ENCODE assay signal across 9 cellular contexts in genomic region chr19:45130888-45131615, GRCh38. TPM values are rescaled to one million over a fixed set of nuclear protein-coding genes. Genes with fewer than 3 reads are reported as not detected.
DNase-seq lines count a peak whose midpoint lies in the region; ATAC-seq, FAIRE-seq and TF ChIP-seq lines count a peak whose summit lies in the region.
"Had no signal": no experiment of that assay in that cellular context is flagged by ENCODE, and none has a peak within 500 bp of the region (broad histone marks: within the 10 kb centered on the region; RNA-seq: fewer than 3 reads in every experiment).

No MANE protein-coding gene starts in this region.

- H4K20me1 ChIP-seq in HepG2 (ENCODE audit: insufficient read depth, low read length) = peaks cover 12% of the 10 kb centered on the region; the same call in 1 of the 2 replicates

- TF ChIP-seq RAD21 in HepG2 (CRISPR knock-in tag; IDR thresholded peaks at IDR 0.05) = peak; percentile 83

- H3K4me1 ChIP-seq in HepG2 (ENCODE audit: insufficient read depth, low read length) (peaks cover 42% of the 10 kb centered on the region), tibial artery (peaks cover 0 to 3% (median 0%) of the 10 kb centered on the region in 4 donors), transverse colon (no peaks in the 10 kb centered on the region)

- H3K27ac ChIP-seq in HepG2 (ENCODE audit: extremely low read length, insufficient read depth, low read length) = no peak overlapping the region
- no peak overlapping the region for H3K27ac ChIP-seq in tibial artery
- no peak overlapping the region for H3K27ac ChIP-seq in transverse colon
- H3K27ac ChIP-seq: HL-60 had no signal

- BruUV-seq in HepG2 (replicated peaks; lab: Mats Ljungman, UMichigan) = no TSS peak

- intact Hi-C loops in HepG2 (cut with micrococcal nuclease; ENCODE audit: unreplicated experiment) = no loop called here
- intact Hi-C loops in tibial artery (cut with DNase I; ENCODE audit: low total_unique reads) = no loop called here
- intact Hi-C loops in transverse colon (cut with DNase I; ENCODE audit: low total_unique reads) = no loop called here

- peak; percentile 91 for DNase-seq in DMS53 treated with DMSO at 0.1 percent for 48 hours (lab: John Stamatoyannopoulos, UW; ENCODE audit: unreplicated experiment)
- DNase-seq in LNCaP clone FGC (ENCODE audit: low read depth) = no peak
- DNase-seq in SK-MEL-5 (ENCODE audit: low read depth, low spot score) = peak; percentile 23
- DNase-seq in HepG2 (ENCODE audit: low spot score) = peak; percentile 73
- DNase-seq in tibial artery = no peak
- no peak for DNase-seq in activated CD8-positive, alpha-beta memory T cell treated with anti-CD3 and anti-CD28 coated beads, Interleukin-2, amount 50 U/mL, for 4 hours
- no peak for DNase-seq in NOMO-1 (lab: John Stamatoyannopoulos, UW; ENCODE audit: unreplicated experiment in 2 of 2)
- DNase-seq in transverse colon = no peak

- TF ChIP-seq POLR2A in HepG2 (IDR thresholded peaks at IDR 0.05; ENCODE audit: insufficient read depth in 1 of 2, low read depth in 2 of 2, low read length in 2 of 2) = no peak
- no peak for TF ChIP-seq POLR2A in transverse colon (IDR thresholded peaks at IDR 0.05)

- WGBS in HepG2 (ENCODE audit: low lambda C conversion rate) = 66% methylated on average over 10 of the region's 13 CpGs
- WGBS in transverse colon (ENCODE audit: low coverage in 1 of 2), 2 donors = 46% methylated on average over 13 of the region's 13 CpGs; no CpG with 5 or more reads in 1 of the 2 donors

- H3K4me2 ChIP-seq in HepG2 (ENCODE audit: low read depth, low read length) = no peak overlapping the region

- peaks cover 42% of the 10 kb centered on the region for H3K79me2 ChIP-seq in HepG2 (ENCODE audit: insufficient read depth, low read length)

- no peaks in the 10 kb centered on the region for H3K9me3 ChIP-seq in HepG2 (ENCODE audit: low read length)
- no peaks in the 10 kb centered on the region for H3K9me3 ChIP-seq in tibial artery
- no peaks in the 10 kb centered on the region for H3K9me3 ChIP-seq in transverse colon

- no peak overlapping the region for H3K4me3 ChIP-seq in LNCaP clone FGC (ENCODE audit: low read depth, low read length)
- no peak overlapping the region for H3K4me3 ChIP-seq in HepG2 (replicated peaks in 1 of 3; ENCODE audit: insufficient read depth in 1 of 3, low read depth in 2 of 3, low read length in 3 of 3)
- no peak overlapping the region for H3K4me3 ChIP-seq in tibial artery
- no peak overlapping the region for H3K4me3 ChIP-seq in transverse colon

- peak; percentile 90 for ATAC-seq in HepG2

- in situ Hi-C loops in SK-MEL-5 (cut with HindIII; ENCODE audit: low pct_unique_long_range_greater_than_20kb, low sequenced_read_pairs) = no loop called here
- in situ Hi-C loops in HepG2 (cut with HindIII; ENCODE audit: extremely low pct_ligation_motif_present, low pct_unique_long_range_greater_than_20kb) = no loop called here
- in situ Hi-C loops in transverse colon (cut with MboI; ENCODE audit: low pct_ligation_motif_present in 1 of 4, low pct_unique_long_range_greater_than_20kb in 1 of 4, low sequenced_read_pairs in 3 of 4) = no loop called here

- POLR2A ChIA-PET in HepG2 (lab: Yijun Ruan, JAX) = interaction anchor here (1.1 to 1.2 kb wide), 2 partner anchors 33 to 72 kb away, joined by 3 to 5 read pairs; no protein-coding TSS in a partner anchor

- H3K36me3 ChIP-seq in HepG2 (replicated peaks in 1 of 2; ENCODE audit: control insufficient read depth in 1 of 2, insufficient read depth in 2 of 2, low read length in 2 of 2) (peaks cover 6 to 15% of the 10 kb centered on the region in 2 experiments; a peak in 3 of 5 replicates), tibial artery (peaks cover 0 to 8% (median 0%) of the 10 kb centered on the region in 3 donors), transverse colon (no peaks in the 10 kb centered on the region)

- FAIRE-seq in HepG2 (lab: Jason Lieb, UNC) = no peak

- no peak overlapping the region for H3K9ac ChIP-seq in HepG2 (ENCODE audit: insufficient read depth, low read depth, low read length)

- CTCF ChIA-PET in HepG2 (lab: Yijun Ruan, JAX; ENCODE audit: low intra/inter-chr PET ratio, low total read pairs) = interaction anchor here (1.1 to 2.0 kb wide), 2 partner anchors 71 to 114 kb away, joined by 3 to 8 read pairs; no protein-coding TSS in a partner anchor

- H3K27me3 ChIP-seq in HepG2 (ENCODE audit: control insufficient read depth in 1 of 2, insufficient read depth in 2 of 2, low read length in 2 of 2) (no peaks in the 10 kb centered on the region), tibial artery (no peaks in the 10 kb centered on the region), transverse colon (no peaks in the 10 kb centered on the region)

- TF ChIP-seq EP300 in HepG2 (IDR thresholded peaks at IDR 0.05; ENCODE audit: low read depth in 2 of 2, low read length in 2 of 2) (no peak), HepG2 (CRISPR knock-in tag; IDR thresholded peaks at IDR 0.05; ENCODE audit: borderline replicate concordance) (no peak), transverse colon (IDR thresholded peaks at IDR 0.05; ENCODE audit: low read depth) (no peak)

- no peak overlapping the region for H2AFZ ChIP-seq in HepG2 (ENCODE audit: low read length)

- TF ChIP-seq CTCF in LNCaP clone FGC (IDR thresholded peaks at IDR 0.05; ENCODE audit: control insufficient read depth, extremely low read depth, insufficient read depth) (peak; percentile 38), HepG2 (CRISPR knock-in tag; IDR thresholded peaks at IDR 0.05) (peak; percentile 89), tibial artery (IDR thresholded peaks at IDR 0.05) (no peak), transverse colon (IDR thresholded peaks at IDR 0.05) (peak in 2 of 5 experiments; percentile 19 to 39)

RNA-seq across cellular contexts. Expression of gene NKPD1, which starts 29.7 kb away (rescaled TPM):
- 0.03 TPM in 1 of 2 replicates, not detected in the other for total RNA-seq in SK-MEL-5 (2014; rRNA removed; shearing (Covaris generic))
- polyA plus RNA-seq in SK-MEL-5 (2015; cell fraction: cytosol; rRNA removed) = not detected in 2 replicates
- 0.93 and 1.2 TPM in 2 replicates for polyA plus RNA-seq in SK-MEL-5 (2015; cell fraction: nucleus; rRNA removed)
- not detected in 2 replicates for total RNA-seq in HepG2 (2016; rRNA removed; fragmentation: Illumina TruSeq; extraction: Trizol)
- total RNA-seq in HepG2 (2016; cell fraction: cytosol; rRNA removed; fragmentation: Illumina TruSeq; extraction: Trizol; ENCODE audit: low read depth) = not detected in 2 replicates
- not detected in 2 replicates for total RNA-seq in HepG2 (2016; cell fraction: insoluble cytoplasmic fraction; rRNA removed; fragmentation: Illumina TruSeq; extraction: Trizol)
- total RNA-seq in HepG2 (2016; cell fraction: membrane; rRNA removed; fragmentation: Illumina TruSeq; extraction: Trizol) = not detected in 2 replicates
- total RNA-seq in HepG2 (2016; cell fraction: nucleus; rRNA removed; fragmentation: Illumina TruSeq; extraction: Trizol) = not detected in 2 replicates
- polyA plus RNA-seq in HepG2 (2011; rRNA removed) = 0.03 and 0.10 TPM in 2 replicates
- 0.03 and 0.04 TPM in 2 replicates for polyA plus RNA-seq in HepG2 (2011; cell fraction: cytosol; rRNA removed)
- 0.42 and 0.51 TPM in 2 replicates for polyA plus RNA-seq in HepG2 (2011; cell fraction: nucleus; rRNA removed)
- polyA plus RNA-seq in HepG2 (2012) = 0.04 TPM in 1 of 2 replicates, not detected in the other
- not detected in 2 replicates for polyA plus RNA-seq in HepG2 (2016; cell fraction: cytosol; fragmentation: Illumina TruSeq; extraction: Trizol; ENCODE audit: low read depth)
- polyA plus RNA-seq in HepG2 (2016; cell fraction: insoluble cytoplasmic fraction; fragmentation: Illumina TruSeq; extraction: Trizol; ENCODE audit: low read depth) = not detected in 2 replicates
- polyA plus RNA-seq in HepG2 (2016; cell fraction: membrane; fragmentation: Illumina TruSeq; extraction: Trizol; ENCODE audit: low read depth) = not detected in 2 replicates
- polyA plus RNA-seq in HepG2 (2016; cell fraction: nucleus; fragmentation: Illumina TruSeq; extraction: Trizol; ENCODE audit: insufficient read depth, low read depth) = 0.14 TPM in 1 of 2 replicates, not detected in the other
- 0.12 and 0.14 TPM in 2 replicates for polyA minus RNA-seq in HepG2 (2011; rRNA and poly(A)+ RNA removed; ENCODE audit: low replicate concordance)
- polyA minus RNA-seq in HepG2 (2011; cell fraction: cytosol; rRNA and poly(A)+ RNA removed) = not detected in 2 replicates
- 0.13 TPM in 1 of 2 replicates, not detected in the other for polyA minus RNA-seq in HepG2 (2011; cell fraction: nucleus; rRNA and poly(A)+ RNA removed)
- 1 to 10 TPM in 1 of 4 donors, under 1 TPM in 1, not detected in 2; 0.32 to 1.5 TPM for total RNA-seq in transverse colon

RNA-seq across cellular contexts. Expression of gene PPP1R37, which starts 38.1 kb away (rescaled TPM):
- 41.2 and 46.0 TPM in 2 replicates for total RNA-seq in SK-MEL-5 (2014; rRNA removed; shearing (Covaris generic))
- polyA plus RNA-seq in SK-MEL-5 (2015; cell fraction: cytosol; rRNA removed) = 50.6 and 64.3 TPM in 2 replicates
- polyA plus RNA-seq in SK-MEL-5 (2015; cell fraction: nucleus; rRNA removed) = 86.3 and 136 TPM in 2 replicates
- total RNA-seq in HepG2 (2016; rRNA removed; fragmentation: Illumina TruSeq; extraction: Trizol) (9.2 and 14.3 TPM in 2 replicates), transverse colon (10 to 100 TPM; 31.1 to 92.5 (median 45.2) TPM)
- 6.7 and 9.0 TPM in 2 replicates for total RNA-seq in HepG2 (2016; cell fraction: cytosol; rRNA removed; fragmentation: Illumina TruSeq; extraction: Trizol; ENCODE audit: low read depth)
- total RNA-seq in HepG2 (2016; cell fraction: insoluble cytoplasmic fraction; rRNA removed; fragmentation: Illumina TruSeq; extraction: Trizol) = 7.3 and 15.4 TPM in 2 replicates
- 14.2 and 14.9 TPM in 2 replicates for total RNA-seq in HepG2 (2016; cell fraction: membrane; rRNA removed; fragmentation: Illumina TruSeq; extraction: Trizol)
- 12.9 and 14.6 TPM in 2 replicates for total RNA-seq in HepG2 (2016; cell fraction: nucleus; rRNA removed; fragmentation: Illumina TruSeq; extraction: Trizol)
- 9.0 and 13.9 TPM in 2 replicates for polyA plus RNA-seq in HepG2 (2011; rRNA removed)
- polyA plus RNA-seq in HepG2 (2011; cell fraction: cytosol; rRNA removed) = 7.3 and 11.2 TPM in 2 replicates
- 51.9 and 57.4 TPM in 2 replicates for polyA plus RNA-seq in HepG2 (2011; cell fraction: nucleus; rRNA removed)
- polyA plus RNA-seq in HepG2 (2012) = 9.6 and 15.6 TPM in 2 replicates
- 3.7 and 4.8 TPM in 2 replicates for polyA plus RNA-seq in HepG2 (2016; cell fraction: cytosol; fragmentation: Illumina TruSeq; extraction: Trizol; ENCODE audit: low read depth)
- polyA plus RNA-seq in HepG2 (2016; cell fraction: insoluble cytoplasmic fraction; fragmentation: Illumina TruSeq; extraction: Trizol; ENCODE audit: low read depth) = 8.4 and 10.5 TPM in 2 replicates
- polyA plus RNA-seq in HepG2 (2016; cell fraction: membrane; fragmentation: Illumina TruSeq; extraction: Trizol; ENCODE audit: low read depth) = 7.2 and 9.9 TPM in 2 replicates
- polyA plus RNA-seq in HepG2 (2016; cell fraction: nucleus; fragmentation: Illumina TruSeq; extraction: Trizol; ENCODE audit: insufficient read depth, low read depth) = 30.3 and 31.0 TPM in 2 replicates
- 11.1 and 11.5 TPM in 2 replicates for polyA minus RNA-seq in HepG2 (2011; rRNA and poly(A)+ RNA removed; ENCODE audit: low replicate concordance)
- 4.2 and 5.6 TPM in 2 replicates for polyA minus RNA-seq in HepG2 (2011; cell fraction: cytosol; rRNA and poly(A)+ RNA removed)
- polyA minus RNA-seq in HepG2 (2011; cell fraction: nucleus; rRNA and poly(A)+ RNA removed) = 11.2 and 12.4 TPM in 2 replicates

RNA-seq across cellular contexts. Expression of gene TRAPPC6A, which starts 47.0 kb away (rescaled TPM):
- 22.1 and 22.3 TPM in 2 replicates for total RNA-seq in SK-MEL-5 (2014; rRNA removed; shearing (Covaris generic))
- 25.4 and 43.3 TPM in 2 replicates for polyA plus RNA-seq in SK-MEL-5 (2015; cell fraction: cytosol; rRNA removed)
- polyA plus RNA-seq in SK-MEL-5 (2015; cell fraction: nucleus; rRNA removed) = 15.9 and 21.5 TPM in 2 replicates
- total RNA-seq in HepG2 (2016; rRNA removed; fragmentation: Illumina TruSeq; extraction: Trizol) = 6.2 and 6.5 TPM in 2 replicates
- total RNA-seq in HepG2 (2016; cell fraction: cytosol; rRNA removed; fragmentation: Illumina TruSeq; extraction: Trizol; ENCODE audit: low read depth) = 5.2 and 6.6 TPM in 2 replicates
- 5.7 and 6.5 TPM in 2 replicates for total RNA-seq in HepG2 (2016; cell fraction: insoluble cytoplasmic fraction; rRNA removed; fragmentation: Illumina TruSeq; extraction: Trizol)
- 5.0 and 5.6 TPM in 2 replicates for total RNA-seq in HepG2 (2016; cell fraction: membrane; rRNA removed; fragmentation: Illumina TruSeq; extraction: Trizol)
- 1.9 and 4.0 TPM in 2 replicates for total RNA-seq in HepG2 (2016; cell fraction: nucleus; rRNA removed; fragmentation: Illumina TruSeq; extraction: Trizol)
- 21.0 and 27.2 TPM in 2 replicates for polyA plus RNA-seq in HepG2 (2011; rRNA removed)
- 38.4 and 42.6 TPM in 2 replicates for polyA plus RNA-seq in HepG2 (2011; cell fraction: cytosol; rRNA removed)
- polyA plus RNA-seq in HepG2 (2011; cell fraction: nucleus; rRNA removed) = 20.2 and 22.1 TPM in 2 replicates
- 20.1 and 25.3 TPM in 2 replicates for polyA plus RNA-seq in HepG2 (2012)
- 7.8 and 8.7 TPM in 2 replicates for polyA plus RNA-seq in HepG2 (2016; cell fraction: cytosol; fragmentation: Illumina TruSeq; extraction: Trizol; ENCODE audit: low read depth)
- polyA plus RNA-seq in HepG2 (2016; cell fraction: insoluble cytoplasmic fraction; fragmentation: Illumina TruSeq; extraction: Trizol; ENCODE audit: low read depth) = 6.9 and 7.6 TPM in 2 replicates
- 5.5 and 5.7 TPM in 2 replicates for polyA plus RNA-seq in HepG2 (2016; cell fraction: membrane; fragmentation: Illumina TruSeq; extraction: Trizol; ENCODE audit: low read depth)
- polyA plus RNA-seq in HepG2 (2016; cell fraction: nucleus; fragmentation: Illumina TruSeq; extraction: Trizol; ENCODE audit: insufficient read depth, low read depth) = 4.9 and 6.4 TPM in 2 replicates
- polyA minus RNA-seq in HepG2 (2011; rRNA and poly(A)+ RNA removed; ENCODE audit: low replicate concordance) = 2.0 and 9.1 TPM in 2 replicates
- polyA minus RNA-seq in HepG2 (2011; cell fraction: cytosol; rRNA and poly(A)+ RNA removed) = 4.9 and 5.5 TPM in 2 replicates
- polyA minus RNA-seq in HepG2 (2011; cell fraction: nucleus; rRNA and poly(A)+ RNA removed) = 3.6 and 5.5 TPM in 2 replicates
- 10 to 100 TPM in 3 of 4 donors, not detected in 1; 15.7 to 51.2 (median 29.7) TPM for total RNA-seq in transverse colon

RNA-seq across cellular contexts. Expression of gene BLOC1S3, which starts 47.5 kb away (rescaled TPM):
- 3.7 and 5.3 TPM in 2 replicates for total RNA-seq in SK-MEL-5 (2014; rRNA removed; shearing (Covaris generic))
- polyA plus RNA-seq in SK-MEL-5 (2015; cell fraction: cytosol; rRNA removed) = 16.7 and 17.2 TPM in 2 replicates
- 9.9 and 20.3 TPM in 2 replicates for polyA plus RNA-seq in SK-MEL-5 (2015; cell fraction: nucleus; rRNA removed)
- total RNA-seq in HepG2 (2016; rRNA removed; fragmentation: Illumina TruSeq; extraction: Trizol) = 3.2 and 4.3 TPM in 2 replicates
- 1.4 TPM in 2 replicates for total RNA-seq in HepG2 (2016; cell fraction: cytosol; rRNA removed; fragmentation: Illumina TruSeq; extraction: Trizol; ENCODE audit: low read depth)
- 3.1 and 4.0 TPM in 2 replicates for total RNA-seq in HepG2 (2016; cell fraction: insoluble cytoplasmic fraction; rRNA removed; fragmentation: Illumina TruSeq; extraction: Trizol)
- 2.1 and 2.5 TPM in 2 replicates for total RNA-seq in HepG2 (2016; cell fraction: membrane; rRNA removed; fragmentation: Illumina TruSeq; extraction: Trizol)
- 3.4 and 3.8 TPM in 2 replicates for total RNA-seq in HepG2 (2016; cell fraction: nucleus; rRNA removed; fragmentation: Illumina TruSeq; extraction: Trizol)
- polyA plus RNA-seq in HepG2 (2011; rRNA removed) = 4.8 TPM in 2 replicates
- 3.4 TPM in 2 replicates for polyA plus RNA-seq in HepG2 (2011; cell fraction: cytosol; rRNA removed)
- 3.0 and 3.8 TPM in 2 replicates for polyA plus RNA-seq in HepG2 (2011; cell fraction: nucleus; rRNA removed)
- 3.5 and 3.6 TPM in 2 replicates for polyA plus RNA-seq in HepG2 (2012)
- polyA plus RNA-seq in HepG2 (2016; cell fraction: cytosol; fragmentation: Illumina TruSeq; extraction: Trizol; ENCODE audit: low read depth) = 2.6 and 2.9 TPM in 2 replicates
- 6.8 and 7.3 TPM in 2 replicates for polyA plus RNA-seq in HepG2 (2016; cell fraction: insoluble cytoplasmic fraction; fragmentation: Illumina TruSeq; extraction: Trizol; ENCODE audit: low read depth)
- polyA plus RNA-seq in HepG2 (2016; cell fraction: membrane; fragmentation: Illumina TruSeq; extraction: Trizol; ENCODE audit: low read depth) = 4.1 and 5.0 TPM in 2 replicates
- polyA plus RNA-seq in HepG2 (2016; cell fraction: nucleus; fragmentation: Illumina TruSeq; extraction: Trizol; ENCODE audit: insufficient read depth, low read depth) = 6.8 and 9.9 TPM in 2 replicates
- polyA minus RNA-seq in HepG2 (2011; rRNA and poly(A)+ RNA removed; ENCODE audit: low replicate concordance) = 9.1 and 11.7 TPM in 2 replicates
- 4.1 and 6.6 TPM in 2 replicates for polyA minus RNA-seq in HepG2 (2011; cell fraction: cytosol; rRNA and poly(A)+ RNA removed)
- polyA minus RNA-seq in HepG2 (2011; cell fraction: nucleus; rRNA and poly(A)+ RNA removed) = 2.5 and 2.6 TPM in 2 replicates
- total RNA-seq in transverse colon = 10 to 100 TPM in 1 of 4 donors, 1 to 10 TPM in 3; 5.0 to 10.3 (median 9.2) TPM

RNA-seq across cellular contexts. Expression of gene GEMIN7, which starts 52.0 kb away (rescaled TPM):
- total RNA-seq in SK-MEL-5 (2014; rRNA removed; shearing (Covaris generic)) = 24.7 and 26.7 TPM in 2 replicates
- 41.2 and 45.4 TPM in 2 replicates for polyA plus RNA-seq in SK-MEL-5 (2015; cell fraction: cytosol; rRNA removed)
- 20.9 and 26.1 TPM in 2 replicates for polyA plus RNA-seq in SK-MEL-5 (2015; cell fraction: nucleus; rRNA removed)
- total RNA-seq in HepG2 (2016; rRNA removed; fragmentation: Illumina TruSeq; extraction: Trizol) (30.6 and 42.0 TPM in 2 replicates), transverse colon (10 to 100 TPM in 3 of 4 donors, 1 to 10 TPM in 1; 3.0 to 21.1 (median 15.9) TPM)
- total RNA-seq in HepG2 (2016; cell fraction: cytosol; rRNA removed; fragmentation: Illumina TruSeq; extraction: Trizol; ENCODE audit: low read depth) = 15.7 and 22.3 TPM in 2 replicates
- 34.9 and 39.3 TPM in 2 replicates for total RNA-seq in HepG2 (2016; cell fraction: insoluble cytoplasmic fraction; rRNA removed; fragmentation: Illumina TruSeq; extraction: Trizol)
- total RNA-seq in HepG2 (2016; cell fraction: membrane; rRNA removed; fragmentation: Illumina TruSeq; extraction: Trizol) = 28.5 and 42.7 TPM in 2 replicates
- total RNA-seq in HepG2 (2016; cell fraction: nucleus; rRNA removed; fragmentation: Illumina TruSeq; extraction: Trizol) = 13.0 and 14.5 TPM in 2 replicates
- polyA plus RNA-seq in HepG2 (2011; rRNA removed) = 22.2 and 24.1 TPM in 2 replicates
- polyA plus RNA-seq in HepG2 (2011; cell fraction: cytosol; rRNA removed) = 22.8 and 32.6 TPM in 2 replicates
- polyA plus RNA-seq in HepG2 (2011; cell fraction: nucleus; rRNA removed) = 31.3 and 38.6 TPM in 2 replicates
- 22.7 and 23.7 TPM in 2 replicates for polyA plus RNA-seq in HepG2 (2012)
- polyA plus RNA-seq in HepG2 (2016; cell fraction: cytosol; fragmentation: Illumina TruSeq; extraction: Trizol; ENCODE audit: low read depth) = 28.4 and 37.8 TPM in 2 replicates
- polyA plus RNA-seq in HepG2 (2016; cell fraction: insoluble cytoplasmic fraction; fragmentation: Illumina TruSeq; extraction: Trizol; ENCODE audit: low read depth) = 62.1 and 65.3 TPM in 2 replicates
- polyA plus RNA-seq in HepG2 (2016; cell fraction: membrane; fragmentation: Illumina TruSeq; extraction: Trizol; ENCODE audit: low read depth) = 40.2 and 48.8 TPM in 2 replicates
- polyA plus RNA-seq in HepG2 (2016; cell fraction: nucleus; fragmentation: Illumina TruSeq; extraction: Trizol; ENCODE audit: insufficient read depth, low read depth) = 33.1 and 40.0 TPM in 2 replicates
- polyA minus RNA-seq in HepG2 (2011; rRNA and poly(A)+ RNA removed; ENCODE audit: low replicate concordance) = 20.1 and 20.5 TPM in 2 replicates
- polyA minus RNA-seq in HepG2 (2011; cell fraction: cytosol; rRNA and poly(A)+ RNA removed) = 12.5 and 19.8 TPM in 2 replicates
- polyA minus RNA-seq in HepG2 (2011; cell fraction: nucleus; rRNA and poly(A)+ RNA removed) = 7.9 and 9.2 TPM in 2 replicates

Comparison
In these comparisons a context has a peak if more than half of its experiments do, and no peak if none do; other contexts are left out.
1. DNase-seq: peak in DMS53 treated with DMSO at 0.1 percent for 48 hours (single experiment), SK-MEL-5 (single experiment) and HepG2 (single experiment); none in LNCaP clone FGC (single experiment), tibial artery (0 of 2), activated CD8-positive, alpha-beta memory T cell treated with anti-CD3 and anti-CD28 coated beads, Interleukin-2, amount 50 U/mL, for 4 hours (single experiment), NOMO-1 (0 of 2) and transverse colon (single experiment).
2. CTCF ChIP-seq: peak in LNCaP clone FGC (single experiment) and HepG2 (single experiment); none in tibial artery (0 of 2).